ENCODE assay signal across 1 cellular context in genomic region chr5:124990723-124991122, GRCh38.
TF ChIP-seq lines count a peak whose summit lies in the region.

No MANE protein-coding gene starts in this region.

TF ChIP-seq in SK-N-SH, 30 proteins besides CTCF, POLR2A, EP300 and RAD21 (continued from another document):
- TF ChIP-seq REST (IDR thresholded peaks at IDR 0.05; ENCODE audit: low read depth, low read length) (no peak), RFX5 (IDR thresholded peaks at IDR 0.05; ENCODE audit: low read length) (no peak), TCF12 (IDR thresholded peaks at IDR 0.05) (no peak), GATA2 (CRISPR knock-in tag; IDR thresholded peaks at IDR 0.05) (no peak), EZH2phosphoT487 (IDR thresholded peaks at IDR 0.05; ENCODE audit: borderline replicate concordance, low read depth) (no peak), POLR2AphosphoS5 (IDR thresholded peaks at IDR 0.05; ENCODE audit: low read depth, low read length) (no peak), MEF2A (IDR thresholded peaks at IDR 0.05; ENCODE audit: borderline replicate concordance, low read depth) (no peak), JUND (IDR thresholded peaks at IDR 0.05) (no peak), FOXJ3 (CRISPR knock-in tag; IDR thresholded peaks at IDR 0.05) (no peak), SIN3A (IDR thresholded peaks at IDR 0.05; ENCODE audit: borderline replicate concordance, low read depth, low read length) (no peak), YY1 (IDR thresholded peaks at IDR 0.05; ENCODE audit: low read depth) (no peak), CHD2 (IDR thresholded peaks at IDR 0.05; ENCODE audit: low read length, partially characterized antibody) (no peak), NFIC (IDR thresholded peaks at IDR 0.05; ENCODE audit: borderline replicate concordance) (no peak), MAX (IDR thresholded peaks at IDR 0.05; ENCODE audit: low read depth) (no peak), ELF1 (IDR thresholded peaks at IDR 0.05) (no peak)
